15 cellular contexts compared by ENCODE assay signal in genomic region chr16:56779956-56780355, GRCh38.
"Had no signal": no experiment of that assay in that cellular context is flagged by ENCODE, and none has a peak within 500 bp of the region (broad histone marks: within the 10 kb centered on the region; RNA-seq: fewer than 3 reads in every experiment).

No MANE protein-coding gene starts in this region.

- H3K36me3 ChIP-seq: gastroesophageal sphincter, neutrophil, thoracic aorta, upper lobe of right lung had no signal

- H3K27ac ChIP-seq: gastroesophageal sphincter, neutrophil, parathyroid adenoma, thoracic aorta, upper lobe of right lung had no signal

- ATAC-seq: gastroesophageal sphincter, upper lobe of right lung had no signal

- H3K27me3 ChIP-seq: gastroesophageal sphincter, neutrophil, upper lobe of right lung had no signal

- H3K9me3 ChIP-seq: gastroesophageal sphincter, neutrophil, thoracic aorta, upper lobe of right lung had no signal

- H3K9me3 Mint-ChIP-seq: activated CD4-positive, alpha-beta memory T cell treated with anti-CD3 and anti-CD28 coated beads for 36 hours; activated naive CD4-positive, alpha-beta T cell treated with anti-CD3 and anti-CD28 coated beads, Interleukin-2, amount 10 ng/mL, durations not matched to agents 7 days and 5 days had no signal

- H3K27me3 Mint-ChIP-seq: activated CD4-positive, alpha-beta memory T cell treated with anti-CD3 and anti-CD28 coated beads for 36 hours; activated naive CD4-positive, alpha-beta T cell treated with anti-CD3 and anti-CD28 coated beads, Interleukin-2, amount 10 ng/mL, durations not matched to agents 7 days and 5 days had no signal

- DNase-seq: activated CD4-positive, alpha-beta memory T cell treated with anti-CD3 and anti-CD28 coated beads for 36 hours; activated T-cell treated with anti-CD3 and anti-CD28 coated beads, Interleukin-2, amount 50 U/mL, for 1 hour; erythroblast; islet precursor cell; midbrain; stimulated activated CD4-positive, alpha-beta T cell treated with anti-CD3 and anti-CD28 coated beads, Interleukin-12 subunit alpha, Interleukin-12 subunit beta, amount 100 ng/mL, for 4 hours; stimulated activated CD4-positive, alpha-beta T cell treated with anti-CD3 and anti-CD28 coated beads, Interleukin-2, amount 100 ng/mL, for 24 hours; T1000; upper lobe of right lung had no signal

- H3K4me1 ChIP-seq: parathyroid adenoma had no signal

- H3K27ac Mint-ChIP-seq: activated CD4-positive, alpha-beta memory T cell treated with anti-CD3 and anti-CD28 coated beads for 36 hours; activated CD8-positive, alpha-beta memory T cell treated with anti-CD3 and anti-CD28 coated beads, Interleukin-2, amount 10 ng/mL, durations not matched to agents 7 days and 5 days; activated naive CD4-positive, alpha-beta T cell treated with anti-CD3 and anti-CD28 coated beads, Interleukin-2, amount 10 ng/mL, durations not matched to agents 7 days and 5 days had no signal

- H3K4me3 Mint-ChIP-seq: activated CD4-positive, alpha-beta memory T cell treated with anti-CD3 and anti-CD28 coated beads for 36 hours; activated naive CD4-positive, alpha-beta T cell treated with anti-CD3 and anti-CD28 coated beads, Interleukin-2, amount 10 ng/mL, durations not matched to agents 7 days and 5 days had no signal

- H3K36me3 Mint-ChIP-seq: activated CD4-positive, alpha-beta memory T cell treated with anti-CD3 and anti-CD28 coated beads for 36 hours; activated CD8-positive, alpha-beta memory T cell treated with anti-CD3 and anti-CD28 coated beads, Interleukin-2, amount 10 ng/mL, durations not matched to agents 7 days and 5 days; activated naive CD4-positive, alpha-beta T cell treated with anti-CD3 and anti-CD28 coated beads, Interleukin-2, amount 10 ng/mL, durations not matched to agents 7 days and 5 days had no signal

- H3K79me2 ChIP-seq: parathyroid adenoma had no signal

- H2AFZ ChIP-seq: parathyroid adenoma had no signal

- H3K4me3 ChIP-seq: gastroesophageal sphincter, thoracic aorta, upper lobe of right lung had no signal

- H3K9ac ChIP-seq: parathyroid adenoma had no signal
